1 cellular context compared by ENCODE assay signal in genomic region chr17:19019041-19019941, GRCh38.
TF ChIP-seq lines count a peak whose summit lies in the region.

No MANE protein-coding gene starts in this region.

TF ChIP-seq in GM12878, 131 proteins besides CTCF, POLR2A, EP300 and RAD21:
- TF ChIP-seq BCL3 (IDR thresholded peaks at IDR 0.05; ENCODE audit: borderline replicate concordance, insufficient read depth, low read depth, low read length, poor library complexity, severe bottlenecking) = peak; percentile 3
- TF ChIP-seq CBX5 (IDR thresholded peaks at IDR 0.05; ENCODE audit: low read depth) = no peak
- TF ChIP-seq MTA3 (IDR thresholded peaks at IDR 0.05; ENCODE audit: borderline replicate concordance, low read length) = peak; percentile 51; the same call in 1 of the 2 replicates
- 0 out of 2 replicates have a peak, but pooled peaks have one; percentile 31 for TF ChIP-seq LARP7 (IDR thresholded peaks at IDR 0.05)
- TF ChIP-seq NR2F1 (conservative IDR thresholded peaks at IDR 0.05) = peak; percentile 32; the same call in 1 of the 2 replicates
- TF ChIP-seq MEF2B (IDR thresholded peaks at IDR 0.05; ENCODE audit: partially characterized antibody, poor library complexity, severe bottlenecking) = peak; percentile 29
- TF ChIP-seq PKNOX1 (IDR thresholded peaks at IDR 0.05) = no peak
- TF ChIP-seq ZBED1 (IDR thresholded peaks at IDR 0.05; ENCODE audit: borderline replicate concordance) = peak; percentile 41; the same call in 1 of the 2 replicates
- TF ChIP-seq POU2F2 (IDR thresholded peaks at IDR 0.05; ENCODE audit: borderline replicate concordance, low read depth, low read length) = 0 out of 3 replicates have a peak, but pooled peaks have one; percentile 7
TF ChIP-seq in GM12878: peak in this region for 7.
